In the genomic region with DNA sequence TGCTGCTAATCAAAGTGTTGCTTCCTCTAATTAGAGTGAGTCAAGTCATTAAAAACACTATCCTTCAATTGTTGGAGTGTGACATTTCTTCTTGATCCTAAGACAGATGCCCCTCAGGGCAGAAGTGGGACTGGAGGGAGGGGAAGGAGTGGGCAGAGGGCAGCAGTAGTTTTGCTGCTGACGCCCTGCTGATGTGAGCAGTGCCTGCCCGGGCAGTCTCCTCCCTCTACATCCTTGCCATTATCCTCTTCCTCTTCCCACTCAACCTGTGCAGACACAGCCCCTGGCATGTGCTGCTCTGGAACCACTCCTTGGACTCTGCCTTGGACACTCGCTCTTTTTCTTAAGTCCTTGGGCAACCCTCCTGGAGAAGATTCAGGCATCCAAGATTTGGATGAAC, we compare ENCODE assay signal across 15 cellular contexts.
DNase-seq lines count a peak whose midpoint lies in the region; ATAC-seq, FAIRE-seq and TF ChIP-seq lines count a peak whose summit lies in the region.
"Had no signal": no experiment of that assay in that cellular context is flagged by ENCODE, and none has a peak within 500 bp of the region (broad histone marks: within the 10 kb centered on the region; RNA-seq: fewer than 3 reads in every experiment).

No MANE protein-coding gene starts in this region.

- TF ChIP-seq POLR2A in K562 (conservative IDR thresholded peaks at IDR 0.05) (no peak), stomach (IDR thresholded peaks at IDR 0.05) (no peak)

- H3K4me1 ChIP-seq in MM.1S (ENCODE audit: low read length) (no peaks in the 10 kb centered on the region), K562 (replicated peaks in 1 of 2; ENCODE audit: control insufficient read depth in 2 of 2, insufficient read depth in 2 of 2, low read length in 2 of 2) (no peaks in the 10 kb centered on the region), foreskin keratinocyte (peaks cover 19% of the 10 kb centered on the region), stomach (peaks cover 0 to 3% (median 0%) of the 10 kb centered on the region in 4 donors)

- POLR2A ChIA-PET in K562 (lab: Yijun Ruan, JAX), result no interaction called here

- no peaks in the 10 kb centered on the region for H3K27me3 ChIP-seq in MM.1S (replicated peaks; ENCODE audit: insufficient read depth, low read length)
- peaks cover 0 to 11% of the 10 kb centered on the region in 2 experiments; a peak in 3 of 5 replicates for H3K27me3 ChIP-seq in K562 (ENCODE audit: control insufficient read depth in 2 of 2, insufficient read depth in 2 of 2, low read length in 2 of 2)
- H3K27me3 ChIP-seq in foreskin keratinocyte, result no peaks in the 10 kb centered on the region
- no peaks in the 10 kb centered on the region for H3K27me3 ChIP-seq in stomach
- H3K27me3 ChIP-seq: BLaER1 had no signal

- H4K20me1 ChIP-seq in MM.1S (ENCODE audit: insufficient read depth, low read length), result no peaks in the 10 kb centered on the region
- H4K20me1 ChIP-seq in K562 (replicated peaks; ENCODE audit: control insufficient read depth, insufficient read depth, low read length), result no peaks in the 10 kb centered on the region
- H4K20me1 ChIP-seq: BLaER1 had no signal

- intact Hi-C loops in K562 (cut with micrococcal nuclease) (no loop called here), stomach (cut with DNase I; ENCODE audit: low total_unique reads) (no loop called here)

- no TSS peak for BruUV-seq in K562 (replicated peaks; lab: Mats Ljungman, UMichigan)

- no peak overlapping the region for H3K9ac ChIP-seq in MM.1S (ENCODE audit: low read length)
- H3K9ac ChIP-seq in K562 (ENCODE audit: insufficient read depth in 1 of 2, low read depth in 2 of 2, low read length in 2 of 2), result no peak overlapping the region
- H3K9ac ChIP-seq: BLaER1 had no signal

- H3K4me2 ChIP-seq in MM.1S (ENCODE audit: low read depth, low read length) (no peak overlapping the region), K562 (ENCODE audit: insufficient read depth, low read length) (no peak overlapping the region)
- H3K4me2 ChIP-seq: A549, BLaER1 had no signal

- no peaks in the 10 kb centered on the region for H3F3A ChIP-seq in MM.1S (ENCODE audit: insufficient read depth, low read length)

- no peak for FAIRE-seq in K562 (lab: Jason Lieb, UNC)
- FAIRE-seq: A549 had no signal

- 2% methylated on average over 3 of the region's 3 CpGs for WGBS in K562 (ENCODE audit: insufficient coverage, low coverage, missing lambda C conversion rate)
- WGBS in stomach, 5 donors, result 68 to 79% (median 74%) methylated on average over 3 of the region's 3 CpGs

- no peak for ATAC-seq in K562
- no peak for ATAC-seq in foreskin keratinocyte
- no peak for ATAC-seq in HG02885 (IDR thresholded peaks at IDR 0.05; ENCODE audit: poor library complexity, unreplicated experiment)
- ATAC-seq: A549 had no signal

- H3K79me2 ChIP-seq in MM.1S (ENCODE audit: low read length) (no peaks in the 10 kb centered on the region), K562 (ENCODE audit: control insufficient read depth, insufficient read depth, low read length) (no peaks in the 10 kb centered on the region)

- DNase-seq in MM.1S (peak; percentile 3), K562 (ENCODE audit: extremely low read depth in 1 of 4, low spot score in 3 of 4) (no peak), foreskin keratinocyte (no peak), stomach (no peak), NCI-H1694 treated with DMSO at 0.1 percent for 48 hours (lab: John Stamatoyannopoulos, UW) (no peak), 8988T (no peak)
- DNase-seq: Calu3; CD4-positive, alpha-beta memory T cell; DMS79 treated with DMSO at 0.1 percent for 48 hours; GF-D8; GOT3; H9 had no signal

- H3K4me3 ChIP-seq in MM.1S (ENCODE audit: low read length) (no peak overlapping the region), K562 (no peak overlapping the region), stomach (no peak overlapping the region)
- H3K4me3 ChIP-seq: A549, BLaER1 had no signal

- no peak for TF ChIP-seq RAD21 in K562 (CRISPR knock-in tag; conservative IDR thresholded peaks at IDR 0.05 in 1 of 2, IDR thresholded peaks at IDR 0.05 in 1 of 2)

- no peaks in the 10 kb centered on the region for H3K9me2 ChIP-seq in MM.1S (replicated peaks; ENCODE audit: insufficient read depth, low read length)

- H3K9me3 ChIP-seq in MM.1S (replicated peaks; ENCODE audit: insufficient read depth, low read length) (no peaks in the 10 kb centered on the region), K562 (replicated peaks; ENCODE audit: control insufficient read depth, insufficient read depth, low read depth, low read length) (no peaks in the 10 kb centered on the region), stomach (no peaks in the 10 kb centered on the region)
- H3K9me3 ChIP-seq: A549 had no signal

- H3K36me3 ChIP-seq in MM.1S (replicated peaks; ENCODE audit: insufficient read depth, low read length) (no peaks in the 10 kb centered on the region), K562 (ENCODE audit: control insufficient read depth, insufficient read depth, low read length) (no peaks in the 10 kb centered on the region), stomach (no peaks in the 10 kb centered on the region)
- H3K36me3 ChIP-seq: BLaER1 had no signal

- in situ Hi-C loops in K562 (cut with MboI), result no loop called here

- no peaks in the 10 kb centered on the region for H3K9me1 ChIP-seq in K562 (ENCODE audit: control insufficient read depth, insufficient read depth, low read length)

- TF ChIP-seq CTCF in MM.1S (IDR thresholded peaks at IDR 0.05; ENCODE audit: low read length), result no peak
- no peak for TF ChIP-seq CTCF in K562 (IDR thresholded peaks at IDR 0.05 in 2 of 3, conservative IDR thresholded peaks at IDR 0.05 in 1 of 3; ENCODE audit: insufficient read depth in 2 of 3, low read depth in 1 of 3, low read length in 3 of 3)
- no peak for TF ChIP-seq CTCF in foreskin keratinocyte (conservative IDR thresholded peaks at IDR 0.05)
- TF ChIP-seq CTCF in stomach (IDR thresholded peaks at IDR 0.05), result no peak

- CTCF ChIA-PET in K562 (lab: Yijun Ruan, JAX; ENCODE audit: low intra/inter-chr PET ratio), result no interaction called here

- TF ChIP-seq EP300 in K562 (IDR thresholded peaks at IDR 0.05; ENCODE audit: low read length) (no peak), stomach (IDR thresholded peaks at IDR 0.05) (no peak)

- H3K27ac ChIP-seq in MM.1S (ENCODE audit: low read length) (no peak overlapping the region), K562 (ENCODE audit: extremely low read depth, low read depth, low read length) (no peak overlapping the region), foreskin keratinocyte (peak overlapping the region; percentile 65), stomach (no peak overlapping the region)

- no peak overlapping the region for H2AFZ ChIP-seq in MM.1S (ENCODE audit: low read length)
- no peak overlapping the region for H2AFZ ChIP-seq in K562 (ENCODE audit: low read depth, low read length)

TF ChIP-seq in K562, 482 proteins besides CTCF, POLR2A, EP300 and RAD21:
- peak; percentile 26; the same call in 1 of the 2 replicates for TF ChIP-seq CTBP1 (IDR thresholded peaks at IDR 0.05; ENCODE audit: borderline replicate concordance)
- TF ChIP-seq, protein P1, sequence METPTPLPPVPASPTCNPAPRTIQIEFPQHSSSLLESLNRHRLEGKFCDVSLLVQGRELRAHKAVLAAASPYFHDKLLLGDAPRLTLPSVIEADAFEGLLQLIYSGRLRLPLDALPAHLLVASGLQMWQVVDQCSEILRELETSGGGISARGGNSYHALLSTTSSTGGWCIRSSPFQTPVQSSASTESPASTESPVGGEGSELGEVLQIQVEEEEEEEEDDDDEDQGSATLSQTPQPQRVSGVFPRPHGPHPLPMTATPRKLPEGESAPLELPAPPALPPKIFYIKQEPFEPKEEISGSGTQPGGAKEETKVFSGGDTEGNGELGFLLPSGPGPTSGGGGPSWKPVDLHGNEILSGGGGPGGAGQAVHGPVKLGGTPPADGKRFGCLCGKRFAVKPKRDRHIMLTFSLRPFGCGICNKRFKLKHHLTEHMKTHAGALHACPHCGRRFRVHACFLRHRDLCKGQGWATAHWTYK (CRISPR knock-in tag; IDR thresholded peaks at IDR 0.05), result no peak
TF ChIP-seq in K562: peak in this region for 1.
